In genomic region chr6:130526466-130526865, GRCh38 we compare ENCODE assay signal across 1 cellular context.
TF ChIP-seq lines count a peak whose summit lies in the region.

No MANE protein-coding gene starts in this region.

TF ChIP-seq in GM23338, 12 proteins besides CTCF, POLR2A, EP300 and RAD21 (continued from another document):
- TF ChIP-seq REST (IDR thresholded peaks at IDR 0.05; ENCODE audit: unreplicated experiment) = no peak
- no peak for TF ChIP-seq ETS1 (IDR thresholded peaks at IDR 0.05)
- no peak for TF ChIP-seq STAT1 (IDR thresholded peaks at IDR 0.05; ENCODE audit: unreplicated experiment)
- TF ChIP-seq EZH2 (IDR thresholded peaks at IDR 0.05; ENCODE audit: low read depth, unreplicated experiment) = no peak
